In genomic region chr17:75555679-75556153, GRCh38 we compare ENCODE assay signal across 13 cellular contexts.
"Had no signal": no experiment of that assay in that cellular context is flagged by ENCODE, and none has a peak within 500 bp of the region (broad histone marks: within the 10 kb centered on the region; RNA-seq: fewer than 3 reads in every experiment).

No MANE protein-coding gene starts in this region.

- H3K27ac ChIP-seq: lower lobe of right lung had no signal

- H3K9me3 ChIP-seq: lower lobe of right lung had no signal

- ATAC-seq: activated naive CD4-positive, alpha-beta T cell treated with anti-CD3 and anti-CD28 coated beads, Interleukin-2, amount 50 U/mL, for 72 hours; lower lobe of right lung; natural killer cell treated with Interleukin-12 subunit alpha and Interleukin-12 subunit beta and Interleukin-15 and Interleukin-18, amount 100 ng/mL, for 72 hours; WTC11 had no signal

- H3K4me3 ChIP-seq: lower lobe of right lung had no signal

- DNase-seq: activated CD4-positive, alpha-beta T cell treated with anti-CD3 and anti-CD28 coated beads, Interleukin-2, amount 10 ng/mL, durations not matched to agents 24 days and 14 days; activated CD8-positive, alpha-beta memory T cell treated with anti-CD3 and anti-CD28 coated beads for 24 hours; activated T-cell treated with anti-CD3 and anti-CD28 coated beads for 4 hours; cerebellar nuclear complex; dermis blood vessel endothelial cell; hippocampal formation; kidney glomerular epithelial cell; lower lobe of right lung; stimulated activated CD4-positive, alpha-beta T cell treated with anti-CD3 and anti-CD28 coated beads, Interleukin-15, amount 100 ng/mL, for 24 hours; stimulated activated CD4-positive, alpha-beta T cell treated with anti-CD3 and anti-CD28 coated beads, Interleukin-4, amount 100 ng/mL, for 24 hours had no signal
